ENCODE assay signal across 1 cellular context in genomic region chr11:76280882-76281557, GRCh38.
TF ChIP-seq lines count a peak whose summit lies in the region.

No MANE protein-coding gene starts in this region.

TF ChIP-seq in K562, 482 proteins besides CTCF, POLR2A, EP300 and RAD21 (continued from another document):
- no peak for TF ChIP-seq FOXO4 (CRISPR knock-in tag; IDR thresholded peaks at IDR 0.05)
- TF ChIP-seq LEF1 (IDR thresholded peaks at IDR 0.05), result no peak
- TF ChIP-seq ZNF184 (CRISPR knock-in tag; IDR thresholded peaks at IDR 0.05), result no peak
- no peak for TF ChIP-seq RNF2 (IDR thresholded peaks at IDR 0.05)
- no peak for TF ChIP-seq SMAD4 (CRISPR knock-in tag; conservative IDR thresholded peaks at IDR 0.05)
- no peak for TF ChIP-seq RFX1 (IDR thresholded peaks at IDR 0.05)
- TF ChIP-seq, protein P1, sequence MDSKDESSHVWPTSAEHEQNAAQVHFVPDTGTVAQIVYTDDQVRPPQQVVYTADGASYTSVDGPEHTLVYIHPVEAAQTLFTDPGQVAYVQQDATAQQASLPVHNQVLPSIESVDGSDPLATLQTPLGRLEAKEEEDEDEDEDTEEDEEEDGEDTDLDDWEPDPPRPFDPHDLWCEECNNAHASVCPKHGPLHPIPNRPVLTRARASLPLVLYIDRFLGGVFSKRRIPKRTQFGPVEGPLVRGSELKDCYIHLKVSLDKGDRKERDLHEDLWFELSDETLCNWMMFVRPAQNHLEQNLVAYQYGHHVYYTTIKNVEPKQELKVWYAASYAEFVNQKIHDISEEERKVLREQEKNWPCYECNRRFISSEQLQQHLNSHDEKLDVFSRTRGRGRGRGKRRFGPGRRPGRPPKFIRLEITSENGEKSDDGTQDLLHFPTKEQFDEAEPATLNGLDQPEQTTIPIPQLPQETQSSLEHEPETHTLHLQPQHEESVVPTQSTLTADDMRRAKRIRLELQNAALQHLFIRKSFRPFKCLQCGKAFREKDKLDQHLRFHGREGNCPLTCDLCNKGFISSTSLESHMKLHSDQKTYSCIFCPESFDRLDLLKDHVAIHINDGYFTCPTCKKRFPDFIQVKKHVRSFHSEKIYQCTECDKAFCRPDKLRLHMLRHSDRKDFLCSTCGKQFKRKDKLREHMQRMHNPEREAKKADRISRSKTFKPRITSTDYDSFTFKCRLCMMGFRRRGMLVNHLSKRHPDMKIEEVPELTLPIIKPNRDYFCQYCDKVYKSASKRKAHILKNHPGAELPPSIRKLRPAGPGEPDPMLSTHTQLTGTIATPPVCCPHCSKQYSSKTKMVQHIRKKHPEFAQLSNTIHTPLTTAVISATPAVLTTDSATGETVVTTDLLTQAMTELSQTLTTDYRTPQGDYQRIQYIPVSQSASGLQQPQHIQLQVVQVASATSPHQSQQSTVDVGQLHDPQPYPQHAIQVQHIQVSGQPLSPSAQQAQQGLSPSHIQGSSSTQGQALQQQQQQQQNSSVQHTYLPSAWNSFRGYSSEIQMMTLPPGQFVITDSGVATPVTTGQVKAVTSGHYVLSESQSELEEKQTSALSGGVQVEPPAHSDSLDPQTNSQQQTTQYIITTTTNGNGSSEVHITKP (IDR thresholded peaks at IDR 0.05; ENCODE audit: partially characterized antibody), result peak; percentile 72
- TF ChIP-seq RBM39 (optimal IDR thresholded peaks at IDR 0.05; ENCODE audit: low read depth, low read length), result no peak
- TF ChIP-seq FOXJ3 (CRISPR knock-in tag; IDR thresholded peaks at IDR 0.05), result no peak
- TF ChIP-seq TCF15 (CRISPR knock-in tag; IDR thresholded peaks at IDR 0.05), result no peak
- TF ChIP-seq, protein P2, sequence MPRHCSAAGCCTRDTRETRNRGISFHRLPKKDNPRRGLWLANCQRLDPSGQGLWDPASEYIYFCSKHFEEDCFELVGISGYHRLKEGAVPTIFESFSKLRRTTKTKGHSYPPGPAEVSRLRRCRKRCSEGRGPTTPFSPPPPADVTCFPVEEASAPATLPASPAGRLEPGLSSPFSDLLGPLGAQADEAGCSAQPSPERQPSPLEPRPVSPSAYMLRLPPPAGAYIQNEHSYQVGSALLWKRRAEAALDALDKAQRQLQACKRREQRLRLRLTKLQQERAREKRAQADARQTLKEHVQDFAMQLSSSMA (CRISPR knock-in tag; IDR thresholded peaks at IDR 0.05), result no peak
- no peak for TF ChIP-seq GTF2A2 (tag; IDR thresholded peaks at IDR 0.05)
- TF ChIP-seq, protein P3, sequence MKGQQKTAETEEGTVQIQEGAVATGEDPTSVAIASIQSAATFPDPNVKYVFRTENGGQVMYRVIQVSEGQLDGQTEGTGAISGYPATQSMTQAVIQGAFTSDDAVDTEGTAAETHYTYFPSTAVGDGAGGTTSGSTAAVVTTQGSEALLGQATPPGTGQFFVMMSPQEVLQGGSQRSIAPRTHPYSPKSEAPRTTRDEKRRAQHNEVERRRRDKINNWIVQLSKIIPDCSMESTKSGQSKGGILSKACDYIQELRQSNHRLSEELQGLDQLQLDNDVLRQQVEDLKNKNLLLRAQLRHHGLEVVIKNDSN (CRISPR knock-in tag; IDR thresholded peaks at IDR 0.05), result no peak
- TF ChIP-seq FOXA3 (CRISPR knock-in tag; conservative IDR thresholded peaks at IDR 0.05 in 1 of 2, IDR thresholded peaks at IDR 0.05 in 1 of 2), result no peak
- TF ChIP-seq L3MBTL2 (IDR thresholded peaks at IDR 0.05), result no peak
- no peak for TF ChIP-seq E2F4 (CRISPR knock-in tag; IDR thresholded peaks at IDR 0.05; ENCODE audit: low read depth)
- TF ChIP-seq, protein P4, sequence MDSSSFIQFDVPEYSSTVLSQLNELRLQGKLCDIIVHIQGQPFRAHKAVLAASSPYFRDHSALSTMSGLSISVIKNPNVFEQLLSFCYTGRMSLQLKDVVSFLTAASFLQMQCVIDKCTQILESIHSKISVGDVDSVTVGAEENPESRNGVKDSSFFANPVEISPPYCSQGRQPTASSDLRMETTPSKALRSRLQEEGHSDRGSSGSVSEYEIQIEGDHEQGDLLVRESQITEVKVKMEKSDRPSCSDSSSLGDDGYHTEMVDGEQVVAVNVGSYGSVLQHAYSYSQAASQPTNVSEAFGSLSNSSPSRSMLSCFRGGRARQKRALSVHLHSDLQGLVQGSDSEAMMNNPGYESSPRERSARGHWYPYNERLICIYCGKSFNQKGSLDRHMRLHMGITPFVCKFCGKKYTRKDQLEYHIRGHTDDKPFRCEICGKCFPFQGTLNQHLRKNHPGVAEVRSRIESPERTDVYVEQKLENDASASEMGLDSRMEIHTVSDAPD (CRISPR knock-in tag; IDR thresholded peaks at IDR 0.05), result no peak
- no peak for TF ChIP-seq TCF7L2 (IDR thresholded peaks at IDR 0.05; ENCODE audit: low read depth, low read length)
- TF ChIP-seq SUPT5H (IDR thresholded peaks at IDR 0.05), result no peak
- TF ChIP-seq RBM34 (IDR thresholded peaks at IDR 0.05; ENCODE audit: borderline replicate concordance, insufficient read depth, low read length), result no peak
- TF ChIP-seq UBTF (IDR thresholded peaks at IDR 0.05; ENCODE audit: borderline replicate concordance in 1 of 2, low read depth in 2 of 2, low read length in 2 of 2), result no peak
- TF ChIP-seq MECOM (CRISPR knock-in tag; IDR thresholded peaks at IDR 0.05), result no peak
- TF ChIP-seq SNRNP70 (optimal IDR thresholded peaks at IDR 0.05; ENCODE audit: low read depth, low read length), result no peak
- no peak for TF ChIP-seq SMARCA5 (IDR thresholded peaks at IDR 0.05)
- no peak for TF ChIP-seq NBN (IDR thresholded peaks at IDR 0.05; ENCODE audit: low read depth)
- TF ChIP-seq ZZZ3 (IDR thresholded peaks at IDR 0.05), result no peak
